ENCODE assay signal across 15 cellular contexts in the genomic region with DNA sequence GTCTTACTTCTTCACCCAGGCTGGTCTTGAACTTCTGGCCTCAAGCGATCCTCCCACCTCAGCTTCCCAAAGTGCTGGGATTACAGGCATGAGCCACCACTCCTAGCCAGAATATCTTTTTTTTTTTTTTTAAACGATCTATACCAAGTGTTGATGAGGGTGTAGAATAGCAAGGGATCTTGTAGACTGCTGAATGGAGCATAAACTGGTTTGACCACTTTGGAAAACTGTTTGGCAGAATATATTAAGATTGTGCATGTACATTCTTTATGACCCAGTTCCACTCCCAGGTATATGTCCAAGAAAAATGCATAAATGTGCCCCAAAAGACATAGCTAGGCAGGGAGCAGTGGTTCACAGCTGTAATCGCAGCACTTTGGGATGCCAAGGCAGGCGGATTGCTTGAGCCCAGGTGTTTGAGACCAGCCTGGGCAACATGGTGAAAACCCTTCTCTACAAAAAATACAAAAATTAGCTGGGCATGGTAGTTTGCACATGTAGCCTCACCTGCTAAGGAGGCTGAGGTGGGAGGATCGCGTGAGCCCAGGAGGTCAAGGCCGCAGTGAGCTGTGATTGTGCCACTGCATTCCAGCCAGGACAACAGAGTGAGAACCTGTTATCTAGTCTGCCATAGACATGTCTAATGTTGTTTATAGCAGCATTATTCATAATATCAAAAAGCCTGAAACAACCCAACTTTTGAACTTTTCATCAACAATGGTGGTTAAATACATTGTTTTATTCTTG.
"Had no signal": no experiment of that assay in that cellular context is flagged by ENCODE, and none has a peak within 500 bp of the region (broad histone marks: within the 10 kb centered on the region; RNA-seq: fewer than 3 reads in every experiment).

No MANE protein-coding gene starts in this region.

- H3K4me1 ChIP-seq: suprapubic skin had no signal

- H3K27ac Mint-ChIP-seq: dendritic cell treated with granulocyte-macrophage colony-stimulating factor and Interleukin-4, amounts not matched to agents 40 ng/mL and 50 ng/mL, for 4 days; effector memory CD8-positive, alpha-beta T cell; nephron had no signal

- H3K4me3 ChIP-seq: ascending aorta, gastroesophageal sphincter, heart right ventricle, suprapubic skin had no signal

- H3K27me3 Mint-ChIP-seq: activated CD4-positive, alpha-beta memory T cell treated with anti-CD3 and anti-CD28 coated beads for 36 hours; activated CD4-positive, alpha-beta T cell treated with anti-CD3 and anti-CD28 coated beads for 36 hours; dendritic cell treated with granulocyte-macrophage colony-stimulating factor and Interleukin-4, amounts not matched to agents 40 ng/mL and 50 ng/mL, for 4 days; effector memory CD8-positive, alpha-beta T cell had no signal

- H3K27ac ChIP-seq: ascending aorta, epithelial cell of prostate, gastroesophageal sphincter, heart right ventricle, suprapubic skin had no signal

- H3K9me3 ChIP-seq: ascending aorta, gastroesophageal sphincter, suprapubic skin had no signal

- H3K27me3 ChIP-seq: ascending aorta, gastroesophageal sphincter, heart right ventricle, suprapubic skin had no signal

- ATAC-seq: effector memory CD8-positive, alpha-beta T cell; gastroesophageal sphincter; heart right ventricle had no signal

- H3K4me3 Mint-ChIP-seq: activated CD4-positive, alpha-beta memory T cell treated with anti-CD3 and anti-CD28 coated beads for 36 hours; activated CD4-positive, alpha-beta T cell treated with anti-CD3 and anti-CD28 coated beads for 36 hours; dendritic cell treated with granulocyte-macrophage colony-stimulating factor and Interleukin-4, amounts not matched to agents 40 ng/mL and 50 ng/mL, for 4 days; effector memory CD8-positive, alpha-beta T cell; nephron had no signal

- H3K9me3 Mint-ChIP-seq: effector memory CD8-positive, alpha-beta T cell had no signal

- DNase-seq: activated CD4-positive, alpha-beta T cell treated with anti-CD3 and anti-CD28 coated beads for 36 hours; activated T-cell treated with anti-CD3 and anti-CD28 coated beads, Interleukin-2, amount 50 U/mL, for 72 hours; effector memory CD8-positive, alpha-beta T cell; heart right ventricle; nucleus accumbens; stimulated activated CD4-positive, alpha-beta T cell treated with anti-CD3 and anti-CD28 coated beads, Interleukin-4, amount 100 ng/mL, for 1 hour; stimulated activated naive CD4-positive, alpha-beta T cell treated with Interleukin-2 at 50 U/mL for 16 hours; T-helper 2 cell had no signal
